17 cellular contexts compared by ENCODE assay signal in genomic region chr3:59542276-59542675, GRCh38.
"Had no signal": no experiment of that assay in that cellular context is flagged by ENCODE, and none has a peak within 500 bp of the region (broad histone marks: within the 10 kb centered on the region; RNA-seq: fewer than 3 reads in every experiment).

No MANE protein-coding gene starts in this region.

- ATAC-seq: activated T-helper 17 cell treated with anti-CD3 and anti-CD28 coated beads, Interleukin-2, amount 50 U/mL, for 72 hours; body of pancreas; gastrocnemius medialis; left ventricle myocardium superior; pancreas had no signal

- H3K27ac Mint-ChIP-seq: activated CD4-positive, alpha-beta T cell treated with anti-CD3 and anti-CD28 coated beads, Interleukin-2, amount 10 ng/mL, durations not matched to agents 24 days and 14 days; activated T-helper 17 cell treated with anti-CD3 and anti-CD28 coated beads, Interleukin-2, amount 50 U/mL, for 72 hours; T-helper 1 cell treated with Interleukin-12 subunit alpha and Interleukin-12 subunit beta and Interleukin-4 antibody, amounts not matched to agents 30 μg/mL and 1 μg/mL, for 36 hours had no signal

- H3K9me3 ChIP-seq: body of pancreas, gastrocnemius medialis, pancreas, uterus had no signal

- DNase-seq: activated CD4-positive, alpha-beta T cell treated with anti-CD3 and anti-CD28 coated beads, Interleukin-2, amount 10 ng/mL, durations not matched to agents 24 days and 14 days; activated CD8-positive, alpha-beta memory T cell treated with anti-CD3 and anti-CD28 coated beads for 24 hours; activated naive CD4-positive, alpha-beta T cell treated with anti-CD3 and anti-CD28 coated beads, Interleukin-2, amount 50 U/mL, for 16 hours; amniotic stem cell; body of pancreas; cortex of kidney; effector CD8-positive, alpha-beta T cell; gastrocnemius medialis; left ventricle myocardium superior; pancreas; stimulated activated CD4-positive, alpha-beta T cell treated with anti-CD3 and anti-CD28 coated beads, Interleukin-15, amount 100 ng/mL, for 24 hours; stimulated activated CD4-positive, alpha-beta T cell treated with anti-CD3 and anti-CD28 coated beads, Interleukin-4, amount 100 ng/mL, for 24 hours; uterus had no signal

- H3K27ac ChIP-seq: body of pancreas, gastrocnemius medialis, pancreas had no signal

- FAIRE-seq: keratinocyte, pancreas had no signal

- H3K27me3 Mint-ChIP-seq: activated CD4-positive, alpha-beta T cell treated with anti-CD3 and anti-CD28 coated beads, Interleukin-2, amount 10 ng/mL, durations not matched to agents 24 days and 14 days; activated T-helper 17 cell treated with anti-CD3 and anti-CD28 coated beads, Interleukin-2, amount 50 U/mL, for 72 hours; central memory CD8-positive, alpha-beta T cell had no signal

- H3K4me3 Mint-ChIP-seq: activated CD4-positive, alpha-beta T cell treated with anti-CD3 and anti-CD28 coated beads, Interleukin-2, amount 10 ng/mL, durations not matched to agents 24 days and 14 days; activated T-helper 17 cell treated with anti-CD3 and anti-CD28 coated beads, Interleukin-2, amount 50 U/mL, for 72 hours; central memory CD8-positive, alpha-beta T cell; T-helper 1 cell treated with Interleukin-12 subunit alpha and Interleukin-12 subunit beta and Interleukin-4 antibody, amounts not matched to agents 30 μg/mL and 1 μg/mL, for 36 hours had no signal

- H3K9me3 Mint-ChIP-seq: activated T-helper 17 cell treated with anti-CD3 and anti-CD28 coated beads, Interleukin-2, amount 50 U/mL, for 72 hours; central memory CD8-positive, alpha-beta T cell; T-helper 1 cell treated with Interleukin-12 subunit alpha and Interleukin-12 subunit beta and Interleukin-4 antibody, amounts not matched to agents 30 μg/mL and 1 μg/mL, for 36 hours had no signal
